Comparison of ENCODE assay signal across 25 cellular contexts in genomic region chr6:40803897-40804702, GRCh38.
DNase-seq lines count a peak whose midpoint lies in the region; ATAC-seq and TF ChIP-seq lines count a peak whose summit lies in the region.
"Had no signal": no experiment of that assay in that cellular context is flagged by ENCODE, and none has a peak within 500 bp of the region (broad histone marks: within the 10 kb centered on the region; RNA-seq: fewer than 3 reads in every experiment).

No MANE protein-coding gene starts in this region.

- no peak overlapping the region for H3K14ac ChIP-seq in mesenchymal stem cell (ENCODE audit: low read length in 2 of 2)

- H4K20me1 ChIP-seq in Loucy (ENCODE audit: insufficient read depth, low read length, poor library complexity, severe bottlenecking), result no peaks in the 10 kb centered on the region

- DNase-seq in Ammon's horn (ENCODE audit: low spot score), result peak; percentile 38
- peak; percentile 56 for DNase-seq in adipocyte (ENCODE audit: low read depth)
- peak; percentile 40 for DNase-seq in mesenchymal stem cell
- no peak for DNase-seq in activated T-cell treated with anti-CD3 and anti-CD28 coated beads, Interleukin-2, amount 50 U/mL, for 1 hour
- DNase-seq in mesenteric fat pad (ENCODE audit: low spot score), result no peak
- no peak for DNase-seq in NCI-H2029 (lab: John Stamatoyannopoulos, UW)
- DNase-seq: activated naive CD8-positive, alpha-beta T cell treated with anti-CD3 and anti-CD28 coated beads, Interleukin-2, amount 10 ng/mL, durations not matched to agents 7 days and 5 days; body of pancreas; CD4-positive, CD25-positive, alpha-beta regulatory T cell; DMS153; endodermal cell; GOT3; heart right ventricle; immature natural killer cell; lower lobe of right lung; naive thymus-derived CD4-positive, alpha-beta T cell; NCI-H1092; NCI-H2029 treated with DMSO at 0.1 percent for 48 hours; NK-92 treated with Interleukin-12 subunit alpha and Interleukin-12 subunit beta, amount 100 ng/mL, for 24 hours; ovary; testis had no signal

- no peak overlapping the region for H3K4me3 ChIP-seq in Loucy (ENCODE audit: low read length, poor library complexity, severe bottlenecking)
- no peak overlapping the region for H3K4me3 ChIP-seq in adipocyte (ENCODE audit: low read length)
- no peak overlapping the region for H3K4me3 ChIP-seq in mesenchymal stem cell (ENCODE audit: insufficient read depth in 1 of 2, low read depth in 1 of 2, low read length in 2 of 2)
- H3K4me3 ChIP-seq: body of pancreas, heart right ventricle, K562, lower lobe of right lung, ovary, testis had no signal

- no peak for ATAC-seq in GM19397 (IDR thresholded peaks at IDR 0.05; ENCODE audit: unreplicated experiment)
- ATAC-seq: body of pancreas; heart right ventricle; K562; lower lobe of right lung; naive thymus-derived CD4-positive, alpha-beta T cell; sciatic nerve had no signal

- WGBS in mesenchymal stem cell, result 86% methylated on average over 1 of the region's 1 CpG

- no peak overlapping the region for H4K91ac ChIP-seq in mesenchymal stem cell (ENCODE audit: low read length)

- H3K36me3 ChIP-seq in Loucy (ENCODE audit: insufficient read depth, low read length) (no peaks in the 10 kb centered on the region), adipocyte (ENCODE audit: control insufficient read depth, insufficient read depth, low read length, severe bottlenecking) (no peaks in the 10 kb centered on the region), mesenchymal stem cell (ENCODE audit: control insufficient read depth in 1 of 2, insufficient read depth in 2 of 2, low read depth in 1 of 2, low read length in 2 of 2) (no peaks in the 10 kb centered on the region)
- H3K36me3 ChIP-seq: heart right ventricle, lower lobe of right lung, ovary had no signal

- H3K18ac ChIP-seq in mesenchymal stem cell (ENCODE audit: low read depth in 1 of 2, low read length in 2 of 2), result no peak overlapping the region

- no peaks in the 10 kb centered on the region for H3F3A ChIP-seq in Loucy (ENCODE audit: low read depth)

- no peak overlapping the region for H3K27ac ChIP-seq in mesenchymal stem cell (ENCODE audit: low read length, poor library complexity, severe bottlenecking)
- H3K27ac ChIP-seq: body of pancreas, heart right ventricle, lower lobe of right lung, ovary, testis had no signal

- no peak overlapping the region for H3K4ac ChIP-seq in mesenchymal stem cell (ENCODE audit: low read depth in 1 of 2, low read length in 2 of 2)

- no peak overlapping the region for H2AK5ac ChIP-seq in mesenchymal stem cell (ENCODE audit: low read length, severe bottlenecking)

- TF ChIP-seq CTCF in Loucy (conservative IDR thresholded peaks at IDR 0.05; ENCODE audit: low read length), result no peak

- no peaks in the 10 kb centered on the region for H3K9me3 ChIP-seq in Loucy (ENCODE audit: insufficient read depth, low read depth, low read length)
- H3K9me3 ChIP-seq in adipocyte (ENCODE audit: control insufficient read depth, low read length), result no peaks in the 10 kb centered on the region
- H3K9me3 ChIP-seq in mesenchymal stem cell (ENCODE audit: control insufficient read depth, low read length), result no peaks in the 10 kb centered on the region
- H3K9me3 ChIP-seq: body of pancreas, heart right ventricle, lower lobe of right lung, ovary, testis had no signal

- no peaks in the 10 kb centered on the region for H3K79me1 ChIP-seq in mesenchymal stem cell (replicated peaks; ENCODE audit: low read length, poor library complexity, severe bottlenecking)

- H3K4me1 ChIP-seq in Loucy (ENCODE audit: insufficient read depth, low read length, poor library complexity, severe bottlenecking) (peaks cover 26% of the 10 kb centered on the region), adipocyte (ENCODE audit: control insufficient read depth, insufficient read depth, low read length) (no peaks in the 10 kb centered on the region), mesenchymal stem cell (ENCODE audit: control insufficient read depth, insufficient read depth, low read depth, low read length) (peaks cover 4% of the 10 kb centered on the region)
- H3K4me1 ChIP-seq: body of pancreas, testis had no signal

- H3K9me2 ChIP-seq in Loucy (replicated peaks; ENCODE audit: low read depth, low read length), result no peaks in the 10 kb centered on the region

- no peak overlapping the region for H4K8ac ChIP-seq in mesenchymal stem cell (ENCODE audit: low read length)

- peak overlapping the region; percentile 39; the same call in 1 of the 2 replicates for H2AFZ ChIP-seq in Loucy (ENCODE audit: low read length)
- H2AFZ ChIP-seq in mesenchymal stem cell (ENCODE audit: low read depth, low read length), result no peak overlapping the region

- H2BK15ac ChIP-seq in mesenchymal stem cell (ENCODE audit: low read depth, poor library complexity, severe bottlenecking), result no peak overlapping the region

- H3K9ac ChIP-seq in Loucy (ENCODE audit: low read depth, low read length, poor library complexity, severe bottlenecking) (no peak overlapping the region), adipocyte (ENCODE audit: low read length) (no peak overlapping the region), mesenchymal stem cell (ENCODE audit: low read length) (no peak overlapping the region)

- no peak overlapping the region for H2BK120ac ChIP-seq in mesenchymal stem cell (ENCODE audit: low read depth, low read length)

- no peaks in the 10 kb centered on the region for H3K79me2 ChIP-seq in Loucy (ENCODE audit: insufficient read depth, low read length)

- no peak overlapping the region for H2BK12ac ChIP-seq in mesenchymal stem cell (ENCODE audit: low read length in 2 of 2)

- no peak overlapping the region for H3K23ac ChIP-seq in mesenchymal stem cell (ENCODE audit: low read length in 2 of 2)

- no peak overlapping the region for H2BK5ac ChIP-seq in mesenchymal stem cell (ENCODE audit: low read depth, low read length, poor library complexity, severe bottlenecking)

- no peaks in the 10 kb centered on the region for H3K27me3 ChIP-seq in Loucy (ENCODE audit: insufficient read depth, low read length, poor library complexity, severe bottlenecking)
- H3K27me3 ChIP-seq in adipocyte (replicated peaks; ENCODE audit: control insufficient read depth, insufficient read depth, low read length), result no peaks in the 10 kb centered on the region
- H3K27me3 ChIP-seq in mesenchymal stem cell (ENCODE audit: control insufficient read depth in 1 of 2, insufficient read depth in 1 of 2, low read length in 2 of 2), result peaks cover 0 to 13% of the 10 kb centered on the region in 2 experiments
- H3K27me3 ChIP-seq: body of pancreas, ovary, testis had no signal

- H3K4me2 ChIP-seq in Loucy (ENCODE audit: low read depth, low read length, poor library complexity, severe bottlenecking) (no peak overlapping the region), mesenchymal stem cell (ENCODE audit: low read length, poor library complexity, severe bottlenecking) (no peak overlapping the region)

Comparison
In these comparisons a context has a peak if more than half of its experiments do, and no peak if none do; other contexts are left out.
1. DNase-seq: peak in Ammon's horn (single experiment), adipocyte (single experiment) and mesenchymal stem cell (single experiment); none in activated T-cell treated with anti-CD3 and anti-CD28 coated beads, Interleukin-2, amount 50 U/mL, for 1 hour (single experiment), mesenteric fat pad (single experiment) and NCI-H2029 (single experiment).